1 cellular context compared by ENCODE assay signal in genomic region chr14:92589213-92589852, GRCh38.
TF ChIP-seq lines count a peak whose summit lies in the region.

No MANE protein-coding gene starts in this region.

TF ChIP-seq in GM12878, 131 proteins besides CTCF, POLR2A, EP300 and RAD21 (continued from another document):
- no peak for TF ChIP-seq E2F4 (IDR thresholded peaks at IDR 0.05; ENCODE audit: low read depth, low read length)
- TF ChIP-seq RELA (IDR thresholded peaks at IDR 0.05; ENCODE audit: borderline replicate concordance, partially characterized antibody) = no peak
- 0 out of 2 replicates have a peak, but pooled peaks have one; percentile 40 for TF ChIP-seq RCOR1 (conservative IDR thresholded peaks at IDR 0.05; ENCODE audit: low read depth, low read length)
- no peak for TF ChIP-seq RBBP5 (conservative IDR thresholded peaks at IDR 0.05)
- TF ChIP-seq SREBF1 (IDR thresholded peaks at IDR 0.05; ENCODE audit: low read length) = no peak
- peak; percentile 44; the same call in 1 of the 2 replicates for TF ChIP-seq DPF2 (IDR thresholded peaks at IDR 0.05)
- TF ChIP-seq CUX1 (IDR thresholded peaks at IDR 0.05; ENCODE audit: insufficient replicate concordance, low read depth, low read length) = no peak
- TF ChIP-seq ATF2 (IDR thresholded peaks at IDR 0.05; ENCODE audit: low read length) = no peak
- TF ChIP-seq NR2C2 (IDR thresholded peaks at IDR 0.05; ENCODE audit: borderline replicate concordance, control insufficient read depth, insufficient read length, low read depth) = no peak
- TF ChIP-seq KLF5 (IDR thresholded peaks at IDR 0.05; ENCODE audit: partially characterized antibody) = no peak
- 0 out of 2 replicates have a peak, but pooled peaks have one; percentile 60 for TF ChIP-seq SMARCA5 (IDR thresholded peaks at IDR 0.05)
- TF ChIP-seq BCL11A (IDR thresholded peaks at IDR 0.05; ENCODE audit: low read depth, low read length) = no peak
- no peak for TF ChIP-seq YY1 (IDR thresholded peaks at IDR 0.05; ENCODE audit: low read depth, low read length)
- TF ChIP-seq ZNF217 (IDR thresholded peaks at IDR 0.05) = peak; percentile 69; the same call in 1 of the 2 replicates
- TF ChIP-seq CREB1 (IDR thresholded peaks at IDR 0.05; ENCODE audit: low read depth) = no peak
- TF ChIP-seq FOXK2 (IDR thresholded peaks at IDR 0.05) = no peak
